ENCODE assay signal across 20 cellular contexts in the genomic region with DNA sequence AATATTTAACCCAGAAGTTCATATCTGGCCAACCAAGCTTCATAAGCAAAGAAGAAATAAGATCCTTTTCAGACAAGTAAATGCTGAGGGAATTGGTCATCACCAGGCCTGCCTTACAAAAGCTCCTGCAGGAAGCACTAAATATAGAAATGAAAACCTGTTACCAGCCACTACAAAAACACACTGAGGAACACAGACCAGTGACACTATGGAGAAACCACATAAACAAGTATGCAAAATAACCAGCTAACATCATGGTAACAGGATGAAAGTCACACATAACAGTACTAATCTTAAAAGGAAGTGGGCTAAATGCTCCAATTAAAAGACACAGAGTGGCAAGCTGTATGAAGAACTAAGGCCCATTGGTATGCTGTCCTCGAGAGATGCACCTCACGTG.
A peak's percentile ranks its signal among the peaks of the same experiment; 100 is the strongest.
DNase-seq lines count a peak whose midpoint lies in the region; ATAC-seq and TF ChIP-seq lines count a peak whose summit lies in the region.
"Had no signal": no experiment of that assay in that cellular context is flagged by ENCODE, and none has a peak within 500 bp of the region (broad histone marks: within the 10 kb centered on the region; RNA-seq: fewer than 3 reads in every experiment).

No MANE protein-coding gene starts in this region.

- no peak overlapping the region for H3K18ac ChIP-seq in IMR-90 (ENCODE audit: low read depth, low read length)
- no peak overlapping the region for H3K18ac ChIP-seq in mesenchymal stem cell (ENCODE audit: low read depth in 1 of 2, low read length in 2 of 2)

- H3K9me3 ChIP-seq in IMR-90 (ENCODE audit: control insufficient read depth, insufficient read depth, low read length), result no peaks in the 10 kb centered on the region
- H3K9me3 ChIP-seq in mesenchymal stem cell (ENCODE audit: control insufficient read depth, low read length), result no peaks in the 10 kb centered on the region
- no peaks in the 10 kb centered on the region for H3K9me3 ChIP-seq in Caco-2
- no peaks in the 10 kb centered on the region for H3K9me3 ChIP-seq in Peyer's patch
- H3K9me3 ChIP-seq: thoracic aorta had no signal

- peaks cover 5% of the 10 kb centered on the region; the same call in 1 of the 2 replicates for H3K9me1 ChIP-seq in IMR-90 (ENCODE audit: insufficient read depth, low read length)

- no peak overlapping the region for H2BK15ac ChIP-seq in IMR-90 (ENCODE audit: low read depth, low read length)
- H2BK15ac ChIP-seq in mesenchymal stem cell (ENCODE audit: low read depth, poor library complexity, severe bottlenecking), result no peak overlapping the region

- no peaks in the 10 kb centered on the region for H3K36me3 Mint-ChIP-seq in Caco-2 (ENCODE audit: insufficient read depth, unreplicated experiment)

- H2AK9ac ChIP-seq in IMR-90 (replicated peaks; ENCODE audit: low read depth, low read length, poor library complexity), result no peak overlapping the region

- H3K27me3 ChIP-seq in IMR-90 (ENCODE audit: control insufficient read depth, insufficient read depth, low read length), result no peaks in the 10 kb centered on the region
- H3K27me3 ChIP-seq in mesenchymal stem cell (ENCODE audit: control insufficient read depth in 1 of 2, insufficient read depth in 1 of 2, low read length in 2 of 2), result no peaks in the 10 kb centered on the region
- no peaks in the 10 kb centered on the region for H3K27me3 ChIP-seq in Caco-2 (replicated peaks; ENCODE audit: control insufficient read depth, insufficient read depth, low read length)
- H3K27me3 ChIP-seq in Peyer's patch, result no peaks in the 10 kb centered on the region

- no peak overlapping the region for H4K5ac ChIP-seq in IMR-90 (ENCODE audit: low read depth, low read length)

- TF ChIP-seq RAD21 in IMR-90 (IDR thresholded peaks at IDR 0.05; ENCODE audit: low read length), result no peak

- H3K14ac ChIP-seq in IMR-90 (replicated peaks; ENCODE audit: low read depth, low read length) (0 out of 2 replicates have a peak overlapping the region, but pooled peaks have one; percentile 20), mesenchymal stem cell (ENCODE audit: low read length in 2 of 2) (no peak overlapping the region)

- no peaks in the 10 kb centered on the region for H3K27me3 Mint-ChIP-seq in Caco-2 (ENCODE audit: insufficient read depth, unreplicated experiment)

- peak; percentile 49 for ATAC-seq in GM21360 (IDR thresholded peaks at IDR 0.05; ENCODE audit: unreplicated experiment)
- peak; percentile 61 for ATAC-seq in IMR-90 (ENCODE audit: low read depth)
- no peak for ATAC-seq in GM19324 (IDR thresholded peaks at IDR 0.05; ENCODE audit: low FRiP score, unreplicated experiment)
- ATAC-seq: left cardiac atrium had no signal

- no peaks in the 10 kb centered on the region for H3K79me1 ChIP-seq in IMR-90 (ENCODE audit: low read depth in 1 of 2, low read length in 2 of 2)
- no peaks in the 10 kb centered on the region for H3K79me1 ChIP-seq in mesenchymal stem cell (replicated peaks; ENCODE audit: low read length, poor library complexity, severe bottlenecking)

- in situ Hi-C loops in IMR-90 (cut with MboI; ENCODE audit: low sequenced_read_pairs), result no loop called here

- no peaks in the 10 kb centered on the region for H4K20me1 ChIP-seq in IMR-90 (ENCODE audit: insufficient read depth, low read length)

- H2AFZ ChIP-seq in IMR-90 (replicated peaks; ENCODE audit: low read length, poor library complexity) (no peak overlapping the region), mesenchymal stem cell (ENCODE audit: low read depth, low read length) (no peak overlapping the region)
- H2AFZ ChIP-seq: PC-9 had no signal

- H3K4me3 ChIP-seq in IMR-90 (ENCODE audit: insufficient read depth, low read depth, low read length), result no peak overlapping the region
- H3K4me3 ChIP-seq in cardiac fibroblast (replicated peaks in 1 of 2; ENCODE audit: low read depth in 2 of 2, low read length in 2 of 2), result no peak overlapping the region
- H3K4me3 ChIP-seq in mesenchymal stem cell (ENCODE audit: insufficient read depth in 1 of 2, low read depth in 1 of 2, low read length in 2 of 2), result no peak overlapping the region
- no peak overlapping the region for H3K4me3 ChIP-seq in Caco-2 (ENCODE audit: low read depth, low read length)
- no peak overlapping the region for H3K4me3 ChIP-seq in Peyer's patch
- H3K4me3 ChIP-seq: PC-9, thoracic aorta had no signal

- CTCF ChIA-PET in IMR-90 (lab: Yijun Ruan, JAX) (no interaction called here), Caco-2 (lab: Charles Lee) (no interaction called here)

- no peak overlapping the region for H3K9ac ChIP-seq in IMR-90 (ENCODE audit: low read depth, low read length)
- no peak overlapping the region for H3K9ac ChIP-seq in mesenchymal stem cell (ENCODE audit: low read length)
- H3K9ac ChIP-seq: KMS-11 had no signal

- BruUV-seq in IMR-90 (replicated peaks; lab: Mats Ljungman, UMichigan) (no TSS peak), Caco-2 (replicated peaks; lab: Mats Ljungman, UMichigan) (no TSS peak)

- H2BK5ac ChIP-seq in IMR-90 (ENCODE audit: low read depth, low read length, poor library complexity, severe bottlenecking), result peak overlapping the region; percentile 54
- no peak overlapping the region for H2BK5ac ChIP-seq in mesenchymal stem cell (ENCODE audit: low read depth, low read length, poor library complexity, severe bottlenecking)

- intact Hi-C loops in IMR-90 (cut with micrococcal nuclease), result no loop called here
- intact Hi-C loops in Caco-2 (cut with micrococcal nuclease; ENCODE audit: unreplicated experiment), result no loop called here

- H3K23ac ChIP-seq in IMR-90 (ENCODE audit: low read depth, low read length) (no peak overlapping the region), mesenchymal stem cell (ENCODE audit: low read length in 2 of 2) (no peak overlapping the region)

- TF ChIP-seq POLR2A in IMR-90 (IDR thresholded peaks at IDR 0.05; ENCODE audit: low read depth, low read length) (no peak), Peyer's patch (IDR thresholded peaks at IDR 0.05) (no peak)

- H3K4me2 ChIP-seq in IMR-90 (ENCODE audit: low read depth, low read length), result no peak overlapping the region
- H3K4me2 ChIP-seq in mesenchymal stem cell (ENCODE audit: low read length, poor library complexity, severe bottlenecking), result no peak overlapping the region
- H3K4me2 ChIP-seq: KMS-11, PC-9 had no signal

- H3K56ac ChIP-seq in IMR-90 (ENCODE audit: extremely low read depth, insufficient read depth, low read length), result no peak overlapping the region

- peaks cover 6% of the 10 kb centered on the region for H3K9me3 Mint-ChIP-seq in Caco-2 (ENCODE audit: unreplicated experiment)
- H3K9me3 Mint-ChIP-seq: T-helper 2 cell treated with Interferon-gamma antibody and Interleukin-4, amounts not matched to agents 5 μg/mL and 100 μg/mL, for 36 hours had no signal

- no peak overlapping the region for H3K4me3 Mint-ChIP-seq in Caco-2 (ENCODE audit: unreplicated experiment)
- H3K4me3 Mint-ChIP-seq: neural crest cell; T-helper 2 cell treated with Interferon-gamma antibody and Interleukin-4, amounts not matched to agents 5 μg/mL and 100 μg/mL, for 36 hours had no signal

- H2BK20ac ChIP-seq in IMR-90 (ENCODE audit: low read depth, low read length), result no peak overlapping the region

- no peak overlapping the region for H2BK120ac ChIP-seq in IMR-90 (ENCODE audit: low read depth, low read length)
- H2BK120ac ChIP-seq in mesenchymal stem cell (ENCODE audit: low read depth, low read length), result no peak overlapping the region

- H2BK12ac ChIP-seq in mesenchymal stem cell (ENCODE audit: low read length in 2 of 2), result no peak overlapping the region

- H3K4me1 ChIP-seq in IMR-90 (ENCODE audit: control insufficient read depth, insufficient read depth, low read length) (no peaks in the 10 kb centered on the region; the same call in 1 of the 2 replicates), mesenchymal stem cell (ENCODE audit: control insufficient read depth, insufficient read depth, low read depth, low read length) (no peaks in the 10 kb centered on the region), Caco-2 (no peaks in the 10 kb centered on the region), Peyer's patch (no peaks in the 10 kb centered on the region)

- H2AK5ac ChIP-seq in IMR-90 (ENCODE audit: low read depth, low read length), result no peak overlapping the region
- H2AK5ac ChIP-seq in mesenchymal stem cell (ENCODE audit: low read length, severe bottlenecking), result no peak overlapping the region

- POLR2A ChIA-PET in IMR-90 (lab: Charles Lee; ENCODE audit: unreplicated experiment), result no interaction called here
- POLR2A ChIA-PET in Caco-2 (lab: Charles Lee), result no interaction called here

- no peak overlapping the region for H3K27ac Mint-ChIP-seq in Caco-2 (ENCODE audit: unreplicated experiment)
- H3K27ac Mint-ChIP-seq: T-helper 2 cell treated with Interferon-gamma antibody and Interleukin-4, amounts not matched to agents 5 μg/mL and 100 μg/mL, for 36 hours had no signal

- H3K27ac ChIP-seq in IMR-90 (ENCODE audit: insufficient read depth, low read length) (no peak overlapping the region), mesenchymal stem cell (ENCODE audit: low read length, poor library complexity, severe bottlenecking) (no peak overlapping the region), Peyer's patch (no peak overlapping the region)
- H3K27ac ChIP-seq: KMS-11, PC-9, thoracic aorta had no signal

- peak; percentile 81 for DNase-seq in IMR-90
- DNase-seq in cardiac fibroblast (ENCODE audit: low read depth in 2 of 2), result peak; percentile 7 to 76
- DNase-seq in mesenchymal stem cell, result peak; percentile 79
- DNase-seq in DMS79 (lab: John Stamatoyannopoulos, UW), result no peak
- no peak for DNase-seq in Caco-2
- DNase-seq in Peyer's patch, result no peak
- DNase-seq: activated CD4-positive, CD25-positive, alpha-beta regulatory T cell; cerebellar nuclear complex; left cardiac atrium; midbrain; NCI-H1417; NCI-H69; PC-9; stimulated activated CD4-positive, alpha-beta T cell treated with anti-CD3 and anti-CD28 coated beads, Interleukin-12 subunit alpha, Interleukin-12 subunit beta, amount 100 ng/mL, for 4 hours had no signal

- no CpG with 5 or more reads among the region's 2 CpGs for WGBS in IMR-90 (ENCODE audit: extremely low coverage in 2 of 2, insufficient read length in 1 of 2), 2 experiments
- WGBS in mesenchymal stem cell, result 67% methylated on average over 1 of the region's 2 CpGs

- no peak for TF ChIP-seq CTCF in IMR-90 (conservative IDR thresholded peaks at IDR 0.05; ENCODE audit: low read depth, low read length)
- no peak for TF ChIP-seq CTCF in cardiac fibroblast (IDR thresholded peaks at IDR 0.05; ENCODE audit: low read depth, low read length)
- TF ChIP-seq CTCF in Caco-2 (IDR thresholded peaks at IDR 0.05; ENCODE audit: insufficient read depth in 1 of 2, low read depth in 1 of 2, low read length in 1 of 2, severe bottlenecking in 1 of 2, unreplicated experiment in 1 of 2), result no peak
- TF ChIP-seq CTCF in Peyer's patch (IDR thresholded peaks at IDR 0.05), result no peak

- no peak overlapping the region; the same call in 1 of the 2 replicates for H3K4ac ChIP-seq in IMR-90 (ENCODE audit: low read depth, low read length)
- H3K4ac ChIP-seq in mesenchymal stem cell (ENCODE audit: low read depth in 1 of 2, low read length in 2 of 2), result no peak overlapping the region

- H4K91ac ChIP-seq in IMR-90 (ENCODE audit: insufficient read depth, low read depth, low read length) (no peak overlapping the region), mesenchymal stem cell (ENCODE audit: low read length) (no peak overlapping the region)

- dilution Hi-C loops in IMR-90 (cut with HindIII; ENCODE audit: low sequenced_read_pairs, unreplicated experiment), result no loop called here

- H3K36me3 ChIP-seq in IMR-90 (ENCODE audit: control insufficient read depth, insufficient read depth, low read length) (no peaks in the 10 kb centered on the region), mesenchymal stem cell (ENCODE audit: control insufficient read depth in 1 of 2, insufficient read depth in 2 of 2, low read depth in 1 of 2, low read length in 2 of 2) (peaks cover 0 to 11% of the 10 kb centered on the region in 2 experiments), Caco-2 (ENCODE audit: control insufficient read depth, insufficient read depth, low read length) (no peaks in the 10 kb centered on the region), Peyer's patch (no peaks in the 10 kb centered on the region)
- H3K36me3 ChIP-seq: thoracic aorta had no signal

- no peaks in the 10 kb centered on the region for H3K4me1 Mint-ChIP-seq in Caco-2 (ENCODE audit: low read depth, unreplicated experiment)
- H3K4me1 Mint-ChIP-seq: neural crest cell had no signal

- H4K8ac ChIP-seq in IMR-90 (ENCODE audit: low read depth in 2 of 2, low read length in 2 of 2) (no peak overlapping the region), mesenchymal stem cell (ENCODE audit: low read length) (no peak overlapping the region)

Comparison
In these comparisons a context has a peak if more than half of its experiments do, and no peak if none do; other contexts are left out.
1. DNase-seq: peak in IMR-90 (single experiment), cardiac fibroblast (2 of 2) and mesenchymal stem cell (single experiment); none in DMS79 (single experiment), Caco-2 (0 of 2) and Peyer's patch (0 of 3).